In the genomic region with DNA sequence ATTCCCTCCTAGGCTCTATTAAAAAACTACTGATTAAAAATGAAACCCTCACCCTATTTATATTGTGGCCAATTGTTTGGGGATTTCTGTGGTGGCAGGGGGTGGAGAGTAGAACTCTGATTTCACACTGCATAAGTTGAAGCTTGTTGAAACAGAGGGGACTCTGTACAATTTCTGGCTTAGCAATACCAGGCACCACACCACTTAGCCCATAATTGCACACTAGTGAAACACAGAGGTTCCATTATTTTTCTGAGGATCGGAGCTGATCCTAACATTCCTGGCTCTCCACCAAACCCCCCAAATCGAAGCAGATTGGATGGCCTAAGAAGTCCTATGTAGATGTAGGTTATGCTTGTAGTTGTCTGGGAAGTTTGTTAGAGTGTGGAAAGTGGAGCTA, we compare ENCODE assay signal across 15 cellular contexts.
"Had no signal": no experiment of that assay in that cellular context is flagged by ENCODE, and none has a peak within 500 bp of the region (broad histone marks: within the 10 kb centered on the region; RNA-seq: fewer than 3 reads in every experiment).

No MANE protein-coding gene starts in this region.

- ATAC-seq: activated CD8-positive, alpha-beta T cell treated with anti-CD3 and anti-CD28 coated beads, Interleukin-2, amount 10 ng/mL, durations not matched to agents 7 days and 5 days; activated naive CD4-positive, alpha-beta T cell treated with anti-CD3 and anti-CD28 coated beads, Interleukin-2, amount 50 U/mL, for 72 hours; effector memory CD8-positive, alpha-beta T cell; natural killer cell treated with Interleukin-12 subunit alpha and Interleukin-12 subunit beta and Interleukin-15 and Interleukin-18, amount 100 ng/mL, for 72 hours; WTC11 had no signal

- H3K4me3 ChIP-seq: prostate gland, right lobe of liver had no signal

- DNase-seq: activated CD4-positive, alpha-beta T cell treated with anti-CD3 and anti-CD28 coated beads, Interleukin-2, amount 10 ng/mL, durations not matched to agents 24 days and 14 days; activated CD8-positive, alpha-beta memory T cell treated with anti-CD3 and anti-CD28 coated beads, Interleukin-2, amount 50 U/mL, for 4 hours; activated CD8-positive, alpha-beta T cell treated with anti-CD3 and anti-CD28 coated beads, Interleukin-2, amount 10 ng/mL, durations not matched to agents 7 days and 5 days; activated gamma-delta T cell; activated T-cell treated with anti-CD3 and anti-CD28 coated beads, Interleukin-2, amount 50 U/mL, for 48 hours; amniotic stem cell; brain microvascular endothelial cell; cerebellar nuclear complex; effector memory CD8-positive, alpha-beta T cell; right lobe of liver; SW 1271 had no signal

- H3K27ac ChIP-seq: brain microvascular endothelial cell, prostate gland, right lobe of liver had no signal

- H3K27me3 ChIP-seq: brain microvascular endothelial cell, right lobe of liver had no signal

- H3K4me1 ChIP-seq: prostate gland had no signal

- H3K9me3 ChIP-seq: prostate gland, right lobe of liver had no signal

- H3K36me3 ChIP-seq: brain microvascular endothelial cell, prostate gland, right lobe of liver had no signal
